ENCODE assay signal across 13 cellular contexts in the genomic region with DNA sequence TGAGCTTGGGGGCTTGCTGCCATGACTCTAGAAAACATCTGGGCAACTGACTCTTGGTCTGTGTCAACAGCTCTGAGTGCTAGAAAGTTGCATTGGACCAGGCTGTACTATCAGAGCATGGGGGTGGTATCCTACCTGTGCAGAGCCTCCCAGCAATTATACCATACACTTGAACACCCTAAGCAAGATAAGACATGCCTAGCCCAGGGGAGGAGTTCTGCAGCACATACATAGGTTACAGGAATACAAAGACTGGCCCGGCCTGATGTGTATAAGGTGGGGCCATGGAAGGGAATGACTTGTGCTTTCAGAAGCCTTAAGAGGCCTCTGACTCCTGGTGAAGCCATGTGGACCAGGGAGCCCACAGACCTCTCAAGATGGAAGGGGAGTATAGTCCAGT. TPM values are rescaled to one million over a fixed set of nuclear protein-coding genes. Genes with fewer than 3 reads are reported as not detected.
"Had no signal": no experiment of that assay in that cellular context is flagged by ENCODE, and none has a peak within 500 bp of the region (broad histone marks: within the 10 kb centered on the region; RNA-seq: fewer than 3 reads in every experiment).

No MANE protein-coding gene starts in this region.

- H3K9me3 ChIP-seq: gastroesophageal sphincter, tibial artery had no signal

- H3K36me3 ChIP-seq: gastroesophageal sphincter, tibial artery had no signal

- ATAC-seq: activated T-cell treated with anti-CD3 and anti-CD28 coated beads, Interleukin-2, amount 50 U/mL, for 72 hours; gastroesophageal sphincter; naive thymus-derived CD8-positive, alpha-beta T cell; T-cell had no signal

- H3K27ac ChIP-seq: gastroesophageal sphincter, tibial artery had no signal

- H3K4me3 ChIP-seq: gastroesophageal sphincter, smooth muscle cell, tibial artery had no signal

- H3K4me2 ChIP-seq: smooth muscle cell had no signal

- H3K4me1 ChIP-seq: gastroesophageal sphincter, tibial artery had no signal

- DNase-seq: activated CD4-positive, alpha-beta memory T cell treated with anti-CD3 and anti-CD28 coated beads, Interleukin-2, amount 10 ng/mL, durations not matched to agents 7 days and 5 days; activated gamma-delta T cell treated with Interleukin-2 at 50 U/mL for 16 hours; activated naive CD8-positive, alpha-beta T cell treated with anti-CD3 and anti-CD28 coated beads for 36 hours; activated T-cell treated with anti-CD3 and anti-CD28 coated beads, Interleukin-2, amount 50 U/mL, for 72 hours; kidney; naive thymus-derived CD8-positive, alpha-beta T cell; posterior cingulate gyrus; right cardiac atrium; T-cell; T1000; tibial artery had no signal

- H3K27me3 ChIP-seq: tibial artery had no signal

RNA-seq across cellular contexts. Expression of gene MOCS1, which starts 11.4 kb away (rescaled TPM):
- total RNA-seq: activated CD4-positive, alpha-beta memory T cell treated with anti-CD3 and anti-CD28 coated beads, Interleukin-2, amount 10 ng/mL, durations not matched to agents 7 days and 5 days had no signal
